ENCODE assay signal across 22 cellular contexts in genomic region chr12:40376533-40377267, GRCh38.
DNase-seq lines count a peak whose midpoint lies in the region; ATAC-seq and TF ChIP-seq lines count a peak whose summit lies in the region.
"Had no signal": no experiment of that assay in that cellular context is flagged by ENCODE, and none has a peak within 500 bp of the region (broad histone marks: within the 10 kb centered on the region; RNA-seq: fewer than 3 reads in every experiment).

No MANE protein-coding gene starts in this region.

- no peaks in the 10 kb centered on the region for H3K36me3 Mint-ChIP-seq in progenitor cell of endocrine pancreas (ENCODE audit: insufficient read depth)
- H3K36me3 Mint-ChIP-seq: activated naive CD4-positive, alpha-beta T cell treated with anti-CD3 and anti-CD28 coated beads, Interleukin-2, amount 50 U/mL, for 72 hours; CD8-positive, alpha-beta T cell had no signal

- H3K4me3 Mint-ChIP-seq in progenitor cell of endocrine pancreas (ENCODE audit: low read depth): no peak overlapping the region
- H3K4me3 Mint-ChIP-seq: activated CD4-positive, alpha-beta T cell treated with anti-CD3 and anti-CD28 coated beads for 36 hours; activated T-helper 1 cell treated with anti-CD3 and anti-CD28 coated beads, Interleukin-12 subunit alpha, Interleukin-12 subunit beta, Interleukin-2, Interleukin-4 antibody, amounts not matched to agents 30 ng/mL and 10 ng/mL and 1 ng/mL, durations not matched to agents 14 hours and 24 hours and 36 hours; CD8-positive, alpha-beta T cell; central memory CD8-positive, alpha-beta T cell; GM23338 had no signal

- DNase-seq in renal cortical epithelial cell (ENCODE audit: low read depth): peak; percentile 30
- no peak for DNase-seq in iPS-NIHi11 (ENCODE audit: low spot score)
- DNase-seq in DMS53 (lab: John Stamatoyannopoulos, UW): no peak
- no peak for DNase-seq in progenitor cell of endocrine pancreas (ENCODE audit: low spot score, unreplicated experiment)
- DNase-seq in KG1 (lab: John Stamatoyannopoulos, UW): no peak
- DNase-seq: activated CD4-positive, alpha-beta T cell treated with anti-CD3 and anti-CD28 coated beads for 36 hours; CD8-positive, alpha-beta T cell; DMS79 treated with DMSO at 0.1 percent for 48 hours; dorsolateral prefrontal cortex; NCI-H2107; NCI-H526; SHP77 treated with DMSO at 0.1 percent for 48 hours; stimulated activated CD4-positive, alpha-beta T cell treated with anti-CD3 and anti-CD28 coated beads, Interleukin-4, amount 100 ng/mL, for 1 hour; stomach; transverse colon had no signal

- H3K27ac Mint-ChIP-seq in progenitor cell of endocrine pancreas: no peak overlapping the region
- H3K27ac Mint-ChIP-seq: activated CD4-positive, alpha-beta T cell treated with anti-CD3 and anti-CD28 coated beads for 36 hours; activated naive CD4-positive, alpha-beta T cell treated with anti-CD3 and anti-CD28 coated beads, Interleukin-2, amount 50 U/mL, for 72 hours; activated T-helper 1 cell treated with anti-CD3 and anti-CD28 coated beads, Interleukin-12 subunit alpha, Interleukin-12 subunit beta, Interleukin-2, Interleukin-4 antibody, amounts not matched to agents 30 ng/mL and 10 ng/mL and 1 ng/mL, durations not matched to agents 14 hours and 24 hours and 36 hours; CD8-positive, alpha-beta T cell; GM23338 had no signal

- TF ChIP-seq CTCF in progenitor cell of endocrine pancreas (IDR thresholded peaks at IDR 0.05; ENCODE audit: unreplicated experiment): no peak

- peaks cover 4% of the 10 kb centered on the region for H3K4me1 Mint-ChIP-seq in progenitor cell of endocrine pancreas (ENCODE audit: low read depth)
- H3K4me1 Mint-ChIP-seq: activated CD4-positive, alpha-beta T cell treated with anti-CD3 and anti-CD28 coated beads for 36 hours; central memory CD8-positive, alpha-beta T cell had no signal

- H3K9me3 Mint-ChIP-seq in progenitor cell of endocrine pancreas (ENCODE audit: low read depth): peaks cover 3% of the 10 kb centered on the region
- H3K9me3 Mint-ChIP-seq: activated T-helper 1 cell treated with anti-CD3 and anti-CD28 coated beads, Interleukin-12 subunit alpha, Interleukin-12 subunit beta, Interleukin-2, Interleukin-4 antibody, amounts not matched to agents 30 ng/mL and 10 ng/mL and 1 ng/mL, durations not matched to agents 14 hours and 24 hours and 36 hours; CD8-positive, alpha-beta T cell; central memory CD8-positive, alpha-beta T cell; GM23338 had no signal

- ATAC-seq in GM18511 (IDR thresholded peaks at IDR 0.05; ENCODE audit: unreplicated experiment): peak; percentile 60
- ATAC-seq in GM19468 (IDR thresholded peaks at IDR 0.05; ENCODE audit: extremely low read depth, unreplicated experiment): peak; percentile 53
- peak; percentile 35 for ATAC-seq in HG03342 (IDR thresholded peaks at IDR 0.05; ENCODE audit: unreplicated experiment)
- ATAC-seq: activated CD4-positive, alpha-beta T cell treated with anti-CD3 and anti-CD28 coated beads for 36 hours; activated naive CD4-positive, alpha-beta T cell treated with anti-CD3 and anti-CD28 coated beads, Interleukin-2, amount 50 U/mL, for 72 hours; CD8-positive, alpha-beta T cell; GM23338 had no signal

- H3K27me3 Mint-ChIP-seq in progenitor cell of endocrine pancreas: no peaks in the 10 kb centered on the region
- H3K27me3 Mint-ChIP-seq: activated CD4-positive, alpha-beta T cell treated with anti-CD3 and anti-CD28 coated beads for 36 hours; central memory CD8-positive, alpha-beta T cell had no signal
